ENCODE assay signal across 20 cellular contexts in the genomic region with DNA sequence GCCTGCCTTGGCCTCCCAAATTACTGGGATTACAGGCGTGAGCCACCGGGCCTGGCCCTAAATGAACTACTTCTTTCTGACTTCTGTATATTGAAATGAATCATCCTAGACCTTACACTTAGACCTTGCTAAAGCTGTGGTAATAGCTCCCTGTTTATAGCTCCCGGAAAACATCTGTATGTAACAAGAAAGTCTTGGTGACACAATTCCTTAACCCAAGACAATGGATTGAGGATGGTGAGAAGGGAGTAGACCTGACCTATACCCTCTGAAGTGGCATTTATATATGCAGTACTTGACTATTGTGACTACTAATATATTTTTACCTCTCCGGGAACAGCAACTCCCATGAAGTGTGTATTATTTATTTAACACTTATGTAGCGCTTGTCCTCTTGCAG. TPM values are rescaled to one million over a fixed set of nuclear protein-coding genes. Genes with fewer than 3 reads are reported as not detected.
A peak's percentile ranks its signal among the peaks of the same experiment; 100 is the strongest.
DNase-seq lines count a peak whose midpoint lies in the region; ATAC-seq and FAIRE-seq lines count a peak whose summit lies in the region.
"Had no signal": no experiment of that assay in that cellular context is flagged by ENCODE, and none has a peak within 500 bp of the region (broad histone marks: within the 10 kb centered on the region; RNA-seq: fewer than 3 reads in every experiment).

No MANE protein-coding gene starts in this region.

- FAIRE-seq in small intestine (lab: Jason Lieb, UNC): no peak
- FAIRE-seq: A204.1, HepG2, RCC 7860 had no signal

- peaks cover 0 to 2% of the 10 kb centered on the region in 2 donors for H3K4me1 ChIP-seq in small intestine (ENCODE audit: control insufficient read depth in 2 of 2, insufficient read depth in 1 of 2, low read depth in 1 of 2, low read length in 1 of 2)

- intact Hi-C loops in left colon (cut with DNase I, micrococcal nuclease): no loop called here

- WGBS in small intestine, 3 donors: 80 to 87% (median 84%) methylated on average over 5 of the region's 5 CpGs

- H3K36me3 ChIP-seq in small intestine (ENCODE audit: control insufficient read depth in 2 of 2, insufficient read depth in 2 of 2, low read length in 2 of 2): no peaks in the 10 kb centered on the region
- H3K36me3 ChIP-seq: BLaER1 treated with 17β-estradiol and CSF1 and Interleukin-3, amounts not matched to agents 10 nM and 100 nM had no signal

- H3K4me3 ChIP-seq in small intestine (ENCODE audit: low read depth in 1 of 2, low read length in 2 of 2): no peak overlapping the region
- H3K4me3 ChIP-seq: BLaER1 treated with 17β-estradiol and CSF1 and Interleukin-3, amounts not matched to agents 10 nM and 100 nM had no signal

- H3K27ac ChIP-seq in small intestine (ENCODE audit: low read depth in 1 of 2, low read length in 1 of 2): no peak overlapping the region

- H3K27me3 ChIP-seq in small intestine (ENCODE audit: control insufficient read depth in 2 of 2, insufficient read depth in 2 of 2, low read length in 2 of 2): no peaks in the 10 kb centered on the region
- H3K27me3 ChIP-seq: BLaER1 treated with 17β-estradiol and CSF1 and Interleukin-3, amounts not matched to agents 10 nM and 100 nM had no signal

- ATAC-seq in left colon (peak; percentile 72), GM18519 (IDR thresholded peaks at IDR 0.05; ENCODE audit: low FRiP score, unreplicated experiment) (no peak), HG03432 (IDR thresholded peaks at IDR 0.05; ENCODE audit: unreplicated experiment) (no peak)
- ATAC-seq: HepG2 had no signal

- DNase-seq in DMS53 (lab: John Stamatoyannopoulos, UW): peak; percentile 30
- DNase-seq in NCI-H2029 treated with DMSO at 0.1 percent for 48 hours (lab: John Stamatoyannopoulos, UW): peak; percentile 38
- no peak for DNase-seq in left colon
- DNase-seq in small intestine: peak; percentile 35
- no peak for DNase-seq in SK-N-DZ (ENCODE audit: low spot score)
- DNase-seq: CD4-positive, alpha-beta memory T cell; COR-L47; DND-41; Kasumi-1; NCI-H2081; NCI-H2227 treated with DMSO at 0.1 percent for 48 hours; NCI-H526 treated with DMSO at 0.1 percent for 48 hours; SIG-M5; SK-N-SH had no signal

- H3K9me3 ChIP-seq in small intestine (ENCODE audit: control insufficient read depth, low read depth): no peaks in the 10 kb centered on the region
- H3K9me3 ChIP-seq: SK-N-SH had no signal

RNA-seq across cellular contexts. Expression of a gene that starts 48.0 kb away (rescaled TPM):
- 100 to 1,000 TPM; 165 to 186 TPM for total RNA-seq in left colon
- 10 to 100 TPM; 13.8 to 34.4 (median 21.0) TPM for polyA plus RNA-seq in small intestine
- 79.2 and 91.1 TPM in 2 replicates for polyA plus RNA-seq in SK-N-DZ (2014; cell fraction: cytosol; rRNA removed)
- 121 and 142 TPM in 2 replicates for polyA plus RNA-seq in SK-N-DZ (2014; cell fraction: nucleus; rRNA removed)

Comparison
In these comparisons a context has a peak if more than half of its experiments do, and no peak if none do; other contexts are left out.
1. DNase-seq: peak in DMS53 (single experiment), NCI-H2029 treated with DMSO at 0.1 percent for 48 hours (single experiment) and small intestine (single experiment); none in left colon (0 of 2) and SK-N-DZ (single experiment).